Comparison of ENCODE assay signal across 1 cellular context in the genomic region with DNA sequence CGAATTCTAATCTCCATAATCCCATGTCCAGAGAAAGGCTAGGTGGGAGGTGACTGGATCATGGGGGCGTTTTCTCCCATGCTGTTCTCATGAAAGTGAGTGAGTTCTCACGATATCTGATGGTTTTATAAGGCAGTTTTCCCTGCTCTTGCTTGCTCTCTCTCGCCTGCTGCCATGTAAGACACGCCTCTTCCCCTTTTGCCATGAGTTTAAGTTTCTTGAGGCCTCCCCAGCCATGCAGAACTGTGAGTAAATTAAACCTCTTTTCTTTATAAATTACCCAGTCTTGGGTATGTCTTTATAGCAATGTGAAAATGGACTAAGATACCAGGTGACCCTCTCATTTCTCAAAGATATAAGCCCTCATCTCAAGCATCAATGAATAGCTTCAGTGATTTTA.
TF ChIP-seq lines count a peak whose summit lies in the region.

No MANE protein-coding gene starts in this region.

TF ChIP-seq in K562, 482 proteins besides CTCF, POLR2A, EP300 and RAD21:
- TF ChIP-seq, protein P1, sequence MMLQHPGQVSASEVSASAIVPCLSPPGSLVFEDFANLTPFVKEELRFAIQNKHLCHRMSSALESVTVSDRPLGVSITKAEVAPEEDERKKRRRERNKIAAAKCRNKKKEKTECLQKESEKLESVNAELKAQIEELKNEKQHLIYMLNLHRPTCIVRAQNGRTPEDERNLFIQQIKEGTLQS (IDR thresholded peaks at IDR 0.05) = no peak
- TF ChIP-seq, protein P1 (CRISPR knock-in tag; conservative IDR thresholded peaks at IDR 0.05) = no peak
- TF ChIP-seq NFE2 (IDR thresholded peaks at IDR 0.05; ENCODE audit: low read depth) (no peak), ELF2 (CRISPR knock-in tag; IDR thresholded peaks at IDR 0.05) (no peak), PPARD (CRISPR knock-in tag; IDR thresholded peaks at IDR 0.05) (no peak), FUS (optimal IDR thresholded peaks at IDR 0.05; ENCODE audit: low read depth, low read length) (no peak), SPI1 (IDR thresholded peaks at IDR 0.05; ENCODE audit: borderline replicate concordance, low read depth, low read length) (peak; percentile 50; the same call in 1 of the 2 replicates), RBM25 (IDR thresholded peaks at IDR 0.05; ENCODE audit: low read depth, low read length, severe bottlenecking) (no peak), ZNF384 (IDR thresholded peaks at IDR 0.05; ENCODE audit: low read depth, low read length) (no peak), RBFOX2 (IDR thresholded peaks at IDR 0.05; ENCODE audit: low read depth, low read length) (no peak), ZNF764 (CRISPR knock-in tag; IDR thresholded peaks at IDR 0.05; ENCODE audit: low read depth) (no peak), ZBTB11 (CRISPR knock-in tag; IDR thresholded peaks at IDR 0.05) (no peak), EP400 (IDR thresholded peaks at IDR 0.05) (no peak), ETV5 (CRISPR knock-in tag; IDR thresholded peaks at IDR 0.05; ENCODE audit: low read depth) (no peak), MIER1 (IDR thresholded peaks at IDR 0.05; ENCODE audit: low read depth) (no peak), L3MBTL2 (IDR thresholded peaks at IDR 0.05) (peak; percentile 31; the same call in 1 of the 2 replicates), MCM3 (IDR thresholded peaks at IDR 0.05) (no peak), ZNF766 (CRISPR knock-in tag; conservative IDR thresholded peaks at IDR 0.05) (peak; percentile 99), RAD51 (IDR thresholded peaks at IDR 0.05; ENCODE audit: borderline replicate concordance, low read depth) (no peak), DIDO1 (tag; IDR thresholded peaks at IDR 0.05; ENCODE audit: low read depth) (no peak), CHCHD3 (CRISPR knock-in tag; IDR thresholded peaks at IDR 0.05) (no peak), MTA3 (IDR thresholded peaks at IDR 0.05; ENCODE audit: borderline replicate concordance) (no peak), POLR2H (tag; IDR thresholded peaks at IDR 0.05; ENCODE audit: low read depth) (peak; percentile 52), NFIC (IDR thresholded peaks at IDR 0.05) (no peak), SRSF3 (IDR thresholded peaks at IDR 0.05; ENCODE audit: insufficient read depth, low read length) (no peak), CEBPB (tag; IDR thresholded peaks at IDR 0.05) (no peak), ZNF780A (CRISPR knock-in tag; IDR thresholded peaks at IDR 0.05) (no peak), SUPT5H (IDR thresholded peaks at IDR 0.05) (no peak), ZBTB5 (IDR thresholded peaks at IDR 0.05) (no peak), TSHZ1 (CRISPR knock-in tag; IDR thresholded peaks at IDR 0.05) (no peak), TBL1XR1 (IDR thresholded peaks at IDR 0.05; ENCODE audit: low read length in 2 of 2) (no peak), ZNF277 (CRISPR knock-in tag; IDR thresholded peaks at IDR 0.05; ENCODE audit: borderline replicate concordance) (no peak), SMARCA4 (IDR thresholded peaks at IDR 0.05) (no peak), RNF2 (IDR thresholded peaks at IDR 0.05) (no peak), ZFP36 (IDR thresholded peaks at IDR 0.05; ENCODE audit: low read depth, low read length, partially characterized antibody) (no peak), GABPA (tag; conservative IDR thresholded peaks at IDR 0.05; ENCODE audit: low read depth) (0 out of 2 replicates have a peak, but pooled peaks have one; percentile 29), PML (IDR thresholded peaks at IDR 0.05; ENCODE audit: low read length) (no peak), U2AF1 (optimal IDR thresholded peaks at IDR 0.05; ENCODE audit: low read depth, low read length) (no peak)
- TF ChIP-seq, protein P2, sequence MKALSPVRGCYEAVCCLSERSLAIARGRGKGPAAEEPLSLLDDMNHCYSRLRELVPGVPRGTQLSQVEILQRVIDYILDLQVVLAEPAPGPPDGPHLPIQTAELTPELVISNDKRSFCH (CRISPR knock-in tag; IDR thresholded peaks at IDR 0.05) = no peak
- TF ChIP-seq, protein P2 (tag; IDR thresholded peaks at IDR 0.05) = no peak
- TF ChIP-seq, protein P3, sequence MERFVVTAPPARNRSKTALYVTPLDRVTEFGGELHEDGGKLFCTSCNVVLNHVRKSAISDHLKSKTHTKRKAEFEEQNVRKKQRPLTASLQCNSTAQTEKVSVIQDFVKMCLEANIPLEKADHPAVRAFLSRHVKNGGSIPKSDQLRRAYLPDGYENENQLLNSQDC (CRISPR knock-in tag; IDR thresholded peaks at IDR 0.05) = no peak
- TF ChIP-seq, protein P4, sequence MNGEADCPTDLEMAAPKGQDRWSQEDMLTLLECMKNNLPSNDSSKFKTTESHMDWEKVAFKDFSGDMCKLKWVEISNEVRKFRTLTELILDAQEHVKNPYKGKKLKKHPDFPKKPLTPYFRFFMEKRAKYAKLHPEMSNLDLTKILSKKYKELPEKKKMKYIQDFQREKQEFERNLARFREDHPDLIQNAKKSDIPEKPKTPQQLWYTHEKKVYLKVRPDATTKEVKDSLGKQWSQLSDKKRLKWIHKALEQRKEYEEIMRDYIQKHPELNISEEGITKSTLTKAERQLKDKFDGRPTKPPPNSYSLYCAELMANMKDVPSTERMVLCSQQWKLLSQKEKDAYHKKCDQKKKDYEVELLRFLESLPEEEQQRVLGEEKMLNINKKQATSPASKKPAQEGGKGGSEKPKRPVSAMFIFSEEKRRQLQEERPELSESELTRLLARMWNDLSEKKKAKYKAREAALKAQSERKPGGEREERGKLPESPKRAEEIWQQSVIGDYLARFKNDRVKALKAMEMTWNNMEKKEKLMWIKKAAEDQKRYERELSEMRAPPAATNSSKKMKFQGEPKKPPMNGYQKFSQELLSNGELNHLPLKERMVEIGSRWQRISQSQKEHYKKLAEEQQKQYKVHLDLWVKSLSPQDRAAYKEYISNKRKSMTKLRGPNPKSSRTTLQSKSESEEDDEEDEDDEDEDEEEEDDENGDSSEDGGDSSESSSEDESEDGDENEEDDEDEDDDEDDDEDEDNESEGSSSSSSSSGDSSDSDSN (IDR thresholded peaks at IDR 0.05; ENCODE audit: borderline replicate concordance in 1 of 2, low read depth in 2 of 2, low read length in 2 of 2) = no peak
- TF ChIP-seq, protein P5, sequence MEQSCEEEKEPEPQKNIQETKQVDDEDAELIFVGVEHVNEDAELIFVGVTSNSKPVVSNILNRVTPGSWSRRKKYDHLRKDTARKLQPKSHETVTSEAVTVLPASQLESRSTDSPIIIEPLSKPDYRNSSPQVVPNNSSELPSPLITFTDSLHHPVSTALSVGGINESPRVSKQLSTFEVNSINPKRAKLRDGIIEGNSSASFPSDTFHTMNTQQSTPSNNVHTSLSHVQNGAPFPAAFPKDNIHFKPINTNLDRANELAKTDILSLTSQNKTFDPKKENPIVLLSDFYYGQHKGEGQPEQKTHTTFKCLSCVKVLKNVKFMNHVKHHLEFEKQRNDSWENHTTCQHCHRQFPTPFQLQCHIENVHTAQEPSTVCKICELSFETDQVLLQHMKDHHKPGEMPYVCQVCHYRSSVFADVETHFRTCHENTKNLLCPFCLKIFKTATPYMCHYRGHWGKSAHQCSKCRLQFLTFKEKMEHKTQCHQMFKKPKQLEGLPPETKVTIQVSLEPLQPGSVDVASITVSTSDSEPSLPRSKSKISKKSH (CRISPR knock-in tag; IDR thresholded peaks at IDR 0.05) = no peak
- TF ChIP-seq, protein P6, sequence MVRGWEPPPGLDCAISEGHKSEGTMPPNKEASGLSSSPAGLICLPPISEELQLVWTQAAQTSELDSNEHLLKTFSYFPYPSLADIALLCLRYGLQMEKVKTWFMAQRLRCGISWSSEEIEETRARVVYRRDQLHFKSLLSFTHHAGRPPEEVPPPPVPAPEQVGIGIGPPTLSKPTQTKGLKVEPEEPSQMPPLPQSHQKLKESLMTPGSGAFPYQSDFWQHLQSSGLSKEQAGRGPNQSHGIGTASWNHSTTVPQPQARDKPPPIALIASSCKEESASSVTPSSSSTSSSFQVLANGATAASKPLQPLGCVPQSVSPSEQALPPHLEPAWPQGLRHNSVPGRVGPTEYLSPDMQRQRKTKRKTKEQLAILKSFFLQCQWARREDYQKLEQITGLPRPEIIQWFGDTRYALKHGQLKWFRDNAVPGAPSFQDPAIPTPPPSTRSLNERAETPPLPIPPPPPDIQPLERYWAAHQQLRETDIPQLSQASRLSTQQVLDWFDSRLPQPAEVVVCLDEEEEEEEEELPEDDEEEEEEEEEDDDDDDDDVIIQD (CRISPR knock-in tag; IDR thresholded peaks at IDR 0.05) = no peak
